8 cellular contexts compared by ENCODE assay signal in genomic region chr12:65822732-65823480, GRCh38.
DNase-seq lines count a peak whose midpoint lies in the region; TF ChIP-seq lines count a peak whose summit lies in the region.

No MANE protein-coding gene starts in this region.

- peaks cover 24% of the 10 kb centered on the region for H3K4me1 Mint-ChIP-seq in activated T-cell treated with anti-CD3 and anti-CD28 coated beads, Interleukin-2, amount 50 U/mL, for 24 hours (ENCODE audit: low read depth)

- peak overlapping the region; percentile 82 for H3K4me3 ChIP-seq in fibroblast of pulmonary artery (replicated peaks; ENCODE audit: low read depth, low read length)
- peak overlapping the region; percentile 82 for H3K4me3 ChIP-seq in rectal smooth muscle tissue (ENCODE audit: low read length)

- POLR2A ChIA-PET in RWPE1 (lab: Yijun Ruan, JAX; ENCODE audit: low non-redundant PET), result no interaction called here

- H3K4me3 Mint-ChIP-seq in activated T-cell treated with anti-CD3 and anti-CD28 coated beads, Interleukin-2, amount 50 U/mL, for 24 hours, result peak overlapping the region; percentile 42

- peaks cover 5% of the 10 kb centered on the region for H3K9me3 Mint-ChIP-seq in activated T-cell treated with anti-CD3 and anti-CD28 coated beads, Interleukin-2, amount 50 U/mL, for 24 hours

- TF ChIP-seq CTCF in RWPE1 (conservative IDR thresholded peaks at IDR 0.05; ENCODE audit: low read depth) (no peak), fibroblast of pulmonary artery (IDR thresholded peaks at IDR 0.05; ENCODE audit: low read length, missing control alignments) (peak; percentile 7)

- no peaks in the 10 kb centered on the region for H3K4me1 ChIP-seq in rectal smooth muscle tissue (ENCODE audit: control insufficient read depth, insufficient read depth, low read length)

- peak; percentile 29 for DNase-seq in activated T-cell treated with anti-CD3 and anti-CD28 coated beads, Interleukin-2, amount 50 U/mL, for 24 hours
- no peak for DNase-seq in activated T-cell treated with anti-CD3 and anti-CD28 coated beads, Interleukin-2, amount 50 U/mL, for 1 hour
- no peak for DNase-seq in RWPE1 (ENCODE audit: low spot score)
- DNase-seq in fibroblast of pulmonary artery (ENCODE audit: low read depth), result peak; percentile 78
- no peak for DNase-seq in NCI-H1930 (lab: John Stamatoyannopoulos, UW)
- no peak for DNase-seq in activated CD8-positive, alpha-beta memory T cell treated with anti-CD3 and anti-CD28 coated beads, Interleukin-2, amount 50 U/mL, for 48 hours
- DNase-seq in GDM1 (lab: John Stamatoyannopoulos, UW), result no peak

- H3K36me3 ChIP-seq in rectal smooth muscle tissue (ENCODE audit: control insufficient read depth, insufficient read depth, low read length), result no peaks in the 10 kb centered on the region

- H3K27ac Mint-ChIP-seq in activated T-cell treated with anti-CD3 and anti-CD28 coated beads, Interleukin-2, amount 50 U/mL, for 24 hours, result no peak overlapping the region

- CTCF ChIA-PET in RWPE1 (lab: Yijun Ruan, JAX), result interaction anchor here (0.6 kb wide), 1 partner anchor 258 kb away, joined by 3 read pairs; no protein-coding TSS in a partner anchor

- no peaks in the 10 kb centered on the region for H3K36me3 Mint-ChIP-seq in activated T-cell treated with anti-CD3 and anti-CD28 coated beads, Interleukin-2, amount 50 U/mL, for 24 hours (ENCODE audit: low read depth)

- H3K27me3 Mint-ChIP-seq in activated T-cell treated with anti-CD3 and anti-CD28 coated beads, Interleukin-2, amount 50 U/mL, for 24 hours, result peaks cover 77% of the 10 kb centered on the region

- no peak overlapping the region for H3K9ac ChIP-seq in rectal smooth muscle tissue (ENCODE audit: low read length)

- H3K27me3 ChIP-seq in rectal smooth muscle tissue (ENCODE audit: control insufficient read depth, insufficient read depth, low read length), result peaks cover 15% of the 10 kb centered on the region

- H3K27ac ChIP-seq in RWPE1 (peak overlapping the region; percentile 99), rectal smooth muscle tissue (ENCODE audit: low read depth, low read length) (no peak overlapping the region)

Comparison
In these comparisons a context has a peak if more than half of its experiments do, and no peak if none do; other contexts are left out.
1. DNase-seq: peak in activated T-cell treated with anti-CD3 and anti-CD28 coated beads, Interleukin-2, amount 50 U/mL, for 24 hours (single experiment) and fibroblast of pulmonary artery (single experiment); none in activated T-cell treated with anti-CD3 and anti-CD28 coated beads, Interleukin-2, amount 50 U/mL, for 1 hour (single experiment), RWPE1 (single experiment), NCI-H1930 (0 of 2), activated CD8-positive, alpha-beta memory T cell treated with anti-CD3 and anti-CD28 coated beads, Interleukin-2, amount 50 U/mL, for 48 hours (single experiment) and GDM1 (single experiment).